30 cellular contexts compared by ENCODE assay signal in genomic region chrX:784829-785228, GRCh38.
"Had no signal": no experiment of that assay in that cellular context is flagged by ENCODE, and none has a peak within 500 bp of the region (broad histone marks: within the 10 kb centered on the region; RNA-seq: fewer than 3 reads in every experiment).

No MANE protein-coding gene starts in this region.

- H3K36me3 ChIP-seq: brain microvascular endothelial cell, esophagus squamous epithelium, gastroesophageal sphincter, heart right ventricle had no signal

- H3K9me3 ChIP-seq: esophagus squamous epithelium, gastroesophageal sphincter had no signal

- ATAC-seq: activated CD4-positive, CD25-positive, alpha-beta regulatory T cell treated with anti-CD3 and anti-CD28 coated beads, Interleukin-2, amount 50 U/mL, for 24 hours; activated CD8-positive, alpha-beta memory T cell treated with anti-CD3 and anti-CD28 coated beads, Interleukin-2, amount 10 ng/mL, durations not matched to agents 7 days and 5 days; activated CD8-positive, alpha-beta T cell treated with anti-CD3 and anti-CD28 coated beads, Interleukin-2, amount 10 ng/mL, durations not matched to agents 7 days and 5 days; gastroesophageal sphincter; heart right ventricle had no signal

- H3K27ac ChIP-seq: brain microvascular endothelial cell, epithelial cell of prostate, esophagus squamous epithelium, gastroesophageal sphincter, heart right ventricle, VCaP had no signal

- H3K4me1 ChIP-seq: esophagus squamous epithelium, gastroesophageal sphincter, heart right ventricle had no signal

- H3K27me3 ChIP-seq: brain microvascular endothelial cell had no signal

- H3K4me3 ChIP-seq: esophagus squamous epithelium, gastroesophageal sphincter, heart right ventricle had no signal

- FAIRE-seq: astrocyte, bronchial epithelial cell, colon, endometrium, endothelial cell of umbilical vein had no signal

- DNase-seq: activated B cell treated with CpG ODN at 0.5 μM for 24 hours; activated CD4-positive, alpha-beta memory T cell treated with anti-CD3 and anti-CD28 coated beads for 36 hours; activated CD4-positive, alpha-beta T cell treated with anti-CD3 and anti-CD28 coated beads, Interleukin-2, amount 10 ng/mL, durations not matched to agents 24 days and 14 days; activated CD8-positive, alpha-beta memory T cell treated with anti-CD3 and anti-CD28 coated beads, Interleukin-2, amount 10 ng/mL, durations not matched to agents 7 days and 5 days; activated CD8-positive, alpha-beta memory T cell treated with anti-CD3 and anti-CD28 coated beads, Interleukin-2, amount 50 U/mL, for 4 hours; activated CD8-positive, alpha-beta T cell treated with anti-CD3 and anti-CD28 coated beads, Interleukin-2, amount 10 ng/mL, durations not matched to agents 7 days and 5 days; activated gamma-delta T cell treated with Interleukin-2 at 50 U/mL for 16 hours; activated naive CD4-positive, alpha-beta T cell treated with anti-CD3 and anti-CD28 coated beads, Interleukin-2, amount 50 U/mL, for 16 hours; activated naive CD4-positive, alpha-beta T cell treated with Interleukin-2 at 50 U/mL for 16 hours; activated T-cell treated with anti-CD3 and anti-CD28 coated beads, Interleukin-2, amount 50 U/mL, for 1 hour; activated T-cell treated with anti-CD3 and anti-CD28 coated beads, Interleukin-2, amount 50 U/mL, for 48 hours; amniotic stem cell; anterior cingulate cortex; brain microvascular endothelial cell; cortex of kidney; dermis blood vessel endothelial cell; effector CD8-positive, alpha-beta T cell; esophagus squamous epithelium; foreskin melanocyte; heart right ventricle; T-helper 2 cell had no signal
